Comparison of ENCODE assay signal across 11 cellular contexts in the genomic region with DNA sequence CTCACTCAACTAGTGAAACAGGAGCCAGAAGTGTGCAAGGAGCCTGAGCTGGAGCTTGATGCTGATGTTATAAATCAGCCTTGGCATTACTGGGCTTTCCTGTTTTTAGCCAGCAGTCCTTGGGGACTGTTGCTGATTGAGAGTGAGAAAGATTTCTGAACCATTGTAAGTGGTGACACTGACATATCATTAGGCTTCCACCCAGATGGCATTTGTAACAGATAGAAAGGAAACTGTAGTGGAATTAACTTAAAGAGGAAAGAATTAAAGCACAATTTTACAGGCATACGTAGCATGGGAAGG.
A peak's percentile ranks its signal among the peaks of the same experiment; 100 is the strongest.
DNase-seq lines count a peak whose midpoint lies in the region; ATAC-seq and TF ChIP-seq lines count a peak whose summit lies in the region.
"Had no signal": no experiment of that assay in that cellular context is flagged by ENCODE, and none has a peak within 500 bp of the region (broad histone marks: within the 10 kb centered on the region; RNA-seq: fewer than 3 reads in every experiment).

No MANE protein-coding gene starts in this region.

- no peak for TF ChIP-seq CTCF in SK-N-SH (IDR thresholded peaks at IDR 0.05)
- no peak for TF ChIP-seq CTCF in body of pancreas (IDR thresholded peaks at IDR 0.05)
- TF ChIP-seq CTCF in lower lobe of right lung (IDR thresholded peaks at IDR 0.05), result no peak

- H3K4me1 ChIP-seq in SK-N-SH (ENCODE audit: control insufficient read depth in 1 of 2, insufficient read depth in 2 of 2, low read depth in 1 of 2, low read length in 1 of 2) (peaks cover 0 to 16% of the 10 kb centered on the region in 2 experiments; a peak in 3 of 4 replicates), body of pancreas (peaks cover 13% of the 10 kb centered on the region), lower lobe of right lung (peaks cover 58% of the 10 kb centered on the region)

- TF ChIP-seq POLR2A in body of pancreas (IDR thresholded peaks at IDR 0.05), result no peak

- TF ChIP-seq RAD21 in SK-N-SH (IDR thresholded peaks at IDR 0.05; ENCODE audit: low read length), result no peak

- no peak; a peak in 1 of 4 replicates for TF ChIP-seq EP300 in SK-N-SH (IDR thresholded peaks at IDR 0.05; ENCODE audit: borderline replicate concordance in 1 of 2, low read depth in 1 of 2, low read length in 1 of 2)

- H3K4me2 ChIP-seq in SK-N-SH, result no peak overlapping the region

- intact Hi-C loops in body of pancreas (cut with DNase I) (no loop called here), lower lobe of right lung (cut with DNase I) (no loop called here)

- no peaks in the 10 kb centered on the region for H3K9me2 ChIP-seq in SK-N-SH

- H3F3A ChIP-seq in SK-N-SH (replicated peaks; ENCODE audit: insufficient read depth), result no peaks in the 10 kb centered on the region

- ATAC-seq in SK-N-SH treated with all-trans-retinoic acid at 6 μM for 48 hours, result peak; percentile 25; the same call in 1 of the 3 replicates
- peak; percentile 35 for ATAC-seq in body of pancreas
- no peak for ATAC-seq in lower lobe of right lung
- ATAC-seq in HG02885 (IDR thresholded peaks at IDR 0.05; ENCODE audit: poor library complexity, unreplicated experiment), result no peak
- ATAC-seq in HG02970 (IDR thresholded peaks at IDR 0.05; ENCODE audit: low FRiP score, unreplicated experiment), result no peak
- ATAC-seq: activated naive CD4-positive, alpha-beta T cell treated with anti-CD3 and anti-CD28 coated beads, Interleukin-2, amount 50 U/mL, for 72 hours had no signal

- POLR2A ChIA-PET in SK-N-SH (lab: Yijun Ruan, JAX), result no interaction called here

- H2AFZ ChIP-seq in SK-N-SH (ENCODE audit: low read depth), result no peak overlapping the region

- H3K36me3 ChIP-seq in SK-N-SH (replicated peaks in 1 of 2; ENCODE audit: control insufficient read depth in 1 of 2, insufficient read depth in 2 of 2, low read length in 1 of 2) (no peaks in the 10 kb centered on the region), body of pancreas (replicated peaks in 1 of 2; ENCODE audit: insufficient read depth in 1 of 2, low read depth in 2 of 2) (no peaks in the 10 kb centered on the region), lower lobe of right lung (no peaks in the 10 kb centered on the region)

- DNase-seq in SK-N-SH (no peak), body of pancreas (no peak), lower lobe of right lung (no peak), NCI-H2196 (lab: John Stamatoyannopoulos, UW; ENCODE audit: unreplicated experiment) (no peak), cerebellum (ENCODE audit: low spot score) (no peak)
- DNase-seq: activated CD4-positive, alpha-beta T cell treated with anti-CD3 and anti-CD28 coated beads, Interleukin-2, amount 50 U/mL, for 4 hours; MV-4-11 had no signal

- H3K4me3 ChIP-seq in SK-N-SH (ENCODE audit: low read depth in 2 of 2, low read length in 1 of 2), result no peak overlapping the region
- H3K4me3 ChIP-seq in body of pancreas, result no peak overlapping the region
- no peak overlapping the region for H3K4me3 ChIP-seq in lower lobe of right lung

- H3K27me3 ChIP-seq in SK-N-SH (ENCODE audit: insufficient read depth) (no peaks in the 10 kb centered on the region), body of pancreas (no peaks in the 10 kb centered on the region), lower lobe of right lung (ENCODE audit: low read depth) (no peaks in the 10 kb centered on the region)

- H3K9me3 ChIP-seq in SK-N-SH, result no peaks in the 10 kb centered on the region
- H3K9me3 ChIP-seq in body of pancreas, result no peaks in the 10 kb centered on the region
- H3K9me3 ChIP-seq in lower lobe of right lung, result no peaks in the 10 kb centered on the region

- H3K27ac ChIP-seq in SK-N-SH (ENCODE audit: low read depth in 2 of 2, low read length in 1 of 2), result peak overlapping the region in 1 of 2 experiments; percentile 79; a peak in 2 of 4 replicates
- peak overlapping the region in 2 of 4 donors; percentile 6 to 33 for H3K27ac ChIP-seq in body of pancreas
- H3K27ac ChIP-seq in lower lobe of right lung, result peak overlapping the region; percentile 10

- no peak overlapping the region for H3K9ac ChIP-seq in SK-N-SH

- no peaks in the 10 kb centered on the region for H3K79me2 ChIP-seq in SK-N-SH (ENCODE audit: insufficient read depth)

- H4K20me1 ChIP-seq in SK-N-SH (ENCODE audit: insufficient read depth), result no peaks in the 10 kb centered on the region

- CTCF ChIA-PET in SK-N-SH (lab: Yijun Ruan, JAX), result interaction anchor here (0.6 to 1.2 kb wide), 3 partner anchors 31 to 681 kb away, joined by 3 read pairs; no protein-coding TSS in a partner anchor

- WGBS in SK-N-SH (ENCODE audit: low lambda C conversion rate), result 36% methylated on average over 1 of the region's 1 CpG
- 55 to 70% methylated on average over 1 of the region's 1 CpG for WGBS in body of pancreas, 2 donors

TF ChIP-seq in SK-N-SH treated with all-trans-retinoic acid at 6 μM for 48 hours, 23 proteins besides CTCF, POLR2A, EP300 and RAD21 (continues in another document):
- no peak for TF ChIP-seq ZFP3 (CRISPR knock-in tag; IDR thresholded peaks at IDR 0.05)
- TF ChIP-seq, protein P1, sequence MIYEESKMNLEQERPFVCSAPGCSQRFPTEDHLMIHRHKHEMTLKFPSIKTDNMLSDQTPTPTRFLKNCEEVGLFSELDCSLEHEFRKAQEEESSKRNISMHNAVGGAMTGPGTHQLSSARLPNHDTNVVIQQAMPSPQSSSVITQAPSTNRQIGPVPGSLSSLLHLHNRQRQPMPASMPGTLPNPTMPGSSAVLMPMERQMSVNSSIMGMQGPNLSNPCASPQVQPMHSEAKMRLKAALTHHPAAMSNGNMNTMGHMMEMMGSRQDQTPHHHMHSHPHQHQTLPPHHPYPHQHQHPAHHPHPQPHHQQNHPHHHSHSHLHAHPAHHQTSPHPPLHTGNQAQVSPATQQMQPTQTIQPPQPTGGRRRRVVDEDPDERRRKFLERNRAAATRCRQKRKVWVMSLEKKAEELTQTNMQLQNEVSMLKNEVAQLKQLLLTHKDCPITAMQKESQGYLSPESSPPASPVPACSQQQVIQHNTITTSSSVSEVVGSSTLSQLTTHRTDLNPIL (CRISPR knock-in tag; IDR thresholded peaks at IDR 0.05; ENCODE audit: low read depth), result no peak
- no peak for TF ChIP-seq BACH2 (CRISPR knock-in tag; IDR thresholded peaks at IDR 0.05; ENCODE audit: borderline replicate concordance)
- TF ChIP-seq, protein P2, sequence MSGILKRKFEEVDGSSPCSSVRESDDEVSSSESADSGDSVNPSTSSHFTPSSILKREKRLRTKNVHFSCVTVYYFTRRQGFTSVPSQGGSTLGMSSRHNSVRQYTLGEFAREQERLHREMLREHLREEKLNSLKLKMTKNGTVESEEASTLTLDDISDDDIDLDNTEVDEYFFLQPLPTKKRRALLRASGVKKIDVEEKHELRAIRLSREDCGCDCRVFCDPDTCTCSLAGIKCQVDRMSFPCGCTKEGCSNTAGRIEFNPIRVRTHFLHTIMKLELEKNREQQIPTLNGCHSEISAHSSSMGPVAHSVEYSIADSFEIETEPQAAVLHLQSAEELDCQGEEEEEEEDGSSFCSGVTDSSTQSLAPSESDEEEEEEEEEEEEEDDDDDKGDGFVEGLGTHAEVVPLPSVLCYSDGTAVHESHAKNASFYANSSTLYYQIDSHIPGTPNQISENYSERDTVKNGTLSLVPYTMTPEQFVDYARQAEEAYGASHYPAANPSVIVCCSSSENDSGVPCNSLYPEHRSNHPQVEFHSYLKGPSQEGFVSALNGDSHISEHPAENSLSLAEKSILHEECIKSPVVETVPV (CRISPR knock-in tag; IDR thresholded peaks at IDR 0.05), result no peak
- TF ChIP-seq SNAI2 (CRISPR knock-in tag; IDR thresholded peaks at IDR 0.05), result no peak
- no peak for TF ChIP-seq ZC3H10 (CRISPR knock-in tag; IDR thresholded peaks at IDR 0.05)
- no peak for TF ChIP-seq PPARA (CRISPR knock-in tag; IDR thresholded peaks at IDR 0.05; ENCODE audit: borderline replicate concordance)

TF ChIP-seq in SK-N-SH, 30 proteins besides CTCF, POLR2A, EP300 and RAD21:
- TF ChIP-seq YY1 (IDR thresholded peaks at IDR 0.05; ENCODE audit: low read depth) (no peak), MXI1 (IDR thresholded peaks at IDR 0.05; ENCODE audit: low read depth, low read length) (no peak), FOXM1 (IDR thresholded peaks at IDR 0.05; ENCODE audit: low read depth) (no peak), MEF2A (IDR thresholded peaks at IDR 0.05; ENCODE audit: borderline replicate concordance, low read depth) (no peak)
- TF ChIP-seq, protein P3, sequence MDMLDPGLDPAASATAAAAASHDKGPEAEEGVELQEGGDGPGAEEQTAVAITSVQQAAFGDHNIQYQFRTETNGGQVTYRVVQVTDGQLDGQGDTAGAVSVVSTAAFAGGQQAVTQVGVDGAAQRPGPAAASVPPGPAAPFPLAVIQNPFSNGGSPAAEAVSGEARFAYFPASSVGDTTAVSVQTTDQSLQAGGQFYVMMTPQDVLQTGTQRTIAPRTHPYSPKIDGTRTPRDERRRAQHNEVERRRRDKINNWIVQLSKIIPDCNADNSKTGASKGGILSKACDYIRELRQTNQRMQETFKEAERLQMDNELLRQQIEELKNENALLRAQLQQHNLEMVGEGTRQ (IDR thresholded peaks at IDR 0.05; ENCODE audit: borderline replicate concordance, low read depth, low read length), result no peak
- TF ChIP-seq, protein P4, sequence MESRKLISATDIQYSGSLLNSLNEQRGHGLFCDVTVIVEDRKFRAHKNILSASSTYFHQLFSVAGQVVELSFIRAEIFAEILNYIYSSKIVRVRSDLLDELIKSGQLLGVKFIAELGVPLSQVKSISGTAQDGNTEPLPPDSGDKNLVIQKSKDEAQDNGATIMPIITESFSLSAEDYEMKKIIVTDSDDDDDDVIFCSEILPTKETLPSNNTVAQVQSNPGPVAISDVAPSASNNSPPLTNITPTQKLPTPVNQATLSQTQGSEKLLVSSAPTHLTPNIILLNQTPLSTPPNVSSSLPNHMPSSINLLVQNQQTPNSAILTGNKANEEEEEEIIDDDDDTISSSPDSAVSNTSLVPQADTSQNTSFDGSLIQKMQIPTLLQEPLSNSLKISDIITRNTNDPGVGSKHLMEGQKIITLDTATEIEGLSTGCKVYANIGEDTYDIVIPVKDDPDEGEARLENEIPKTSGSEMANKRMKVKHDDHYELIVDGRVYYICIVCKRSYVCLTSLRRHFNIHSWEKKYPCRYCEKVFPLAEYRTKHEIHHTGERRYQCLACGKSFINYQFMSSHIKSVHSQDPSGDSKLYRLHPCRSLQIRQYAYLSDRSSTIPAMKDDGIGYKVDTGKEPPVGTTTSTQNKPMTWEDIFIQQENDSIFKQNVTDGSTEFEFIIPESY (IDR thresholded peaks at IDR 0.05; ENCODE audit: borderline replicate concordance, low read depth), result no peak

Comparison
In these comparisons a context has a peak if more than half of its experiments do, and no peak if none do; other contexts are left out.
1. ATAC-seq: peak in SK-N-SH treated with all-trans-retinoic acid at 6 μM for 48 hours (single experiment) and body of pancreas (single experiment); none in lower lobe of right lung (0 of 2), HG02885 (single experiment) and HG02970 (single experiment).